Comparison of ENCODE assay signal across 10 cellular contexts in genomic region chr1:195376190-195376589, GRCh38.
DNase-seq lines count a peak whose midpoint lies in the region; ATAC-seq, FAIRE-seq and TF ChIP-seq lines count a peak whose summit lies in the region.
"Had no signal": no experiment of that assay in that cellular context is flagged by ENCODE, and none has a peak within 500 bp of the region (broad histone marks: within the 10 kb centered on the region; RNA-seq: fewer than 3 reads in every experiment).

No MANE protein-coding gene starts in this region.

- no peaks in the 10 kb centered on the region for H4K20me1 ChIP-seq in KMS-11 (ENCODE audit: insufficient read depth)

- intact Hi-C loops in pancreas (cut with DNase I): no loop called here

- no peak overlapping the region for H3K9ac ChIP-seq in KMS-11
- H3K9ac ChIP-seq in adipocyte (ENCODE audit: low read length): no peak overlapping the region

- no peak overlapping the region for H2AFZ ChIP-seq in KMS-11 (ENCODE audit: low read depth)

- H3K4me3 ChIP-seq in KMS-11 (IDR thresholded peaks at IDR 0.05; ENCODE audit: insufficient read depth, low read depth, low read length) (no peak overlapping the region), adipocyte (ENCODE audit: low read length) (no peak overlapping the region), pancreas (no peak overlapping the region)

- H3K27ac ChIP-seq in KMS-11: no peak overlapping the region
- no peak overlapping the region for H3K27ac ChIP-seq in pancreas

- no peak overlapping the region for H3K4me2 ChIP-seq in KMS-11

- no peaks in the 10 kb centered on the region for H3K4me1 ChIP-seq in KMS-11 (ENCODE audit: low read depth, poor library complexity, severe bottlenecking)
- no peaks in the 10 kb centered on the region for H3K4me1 ChIP-seq in adipocyte (ENCODE audit: control insufficient read depth, insufficient read depth, low read length)
- no peaks in the 10 kb centered on the region for H3K4me1 ChIP-seq in pancreas

- no peaks in the 10 kb centered on the region for H3K27me3 ChIP-seq in KMS-11 (ENCODE audit: insufficient read depth, low read depth)
- H3K27me3 ChIP-seq in adipocyte (replicated peaks; ENCODE audit: control insufficient read depth, insufficient read depth, low read length): no peaks in the 10 kb centered on the region
- H3K27me3 ChIP-seq in pancreas: no peaks in the 10 kb centered on the region

- no peaks in the 10 kb centered on the region for H3K79me2 ChIP-seq in KMS-11 (ENCODE audit: insufficient read depth, low read depth)

- H3K36me3 ChIP-seq in KMS-11 (ENCODE audit: insufficient read depth) (no peaks in the 10 kb centered on the region), adipocyte (ENCODE audit: control insufficient read depth, insufficient read depth, low read length, severe bottlenecking) (no peaks in the 10 kb centered on the region), pancreas (no peaks in the 10 kb centered on the region)

- peak; percentile 24 for DNase-seq in NCI-H82 (lab: John Stamatoyannopoulos, UW)
- no peak for DNase-seq in NCI-H82 treated with DMSO at 0.1 percent for 48 hours (lab: John Stamatoyannopoulos, UW; ENCODE audit: unreplicated experiment)
- DNase-seq in adipocyte (ENCODE audit: low read depth): peak; percentile 14
- peak; percentile 3 for DNase-seq in urothelium cell line (ENCODE audit: low spot score)
- DNase-seq in pancreas: no peak
- no peak for DNase-seq in DMS79 treated with DMSO at 0.1 percent for 48 hours (lab: John Stamatoyannopoulos, UW)
- DNase-seq in AG08395 (ENCODE audit: low spot score): no peak
- DNase-seq: activated CD4-positive, alpha-beta T cell treated with anti-CD3 and anti-CD28 coated beads, Interleukin-2, amount 50 U/mL, for 4 hours; effector memory CD8-positive, alpha-beta T cell had no signal

- FAIRE-seq in urothelium cell line (lab: Jason Lieb, UNC): no peak
- no peak for FAIRE-seq in pancreas (lab: Jason Lieb, UNC)

- H3K9me3 ChIP-seq in adipocyte (ENCODE audit: control insufficient read depth, low read length) (no peaks in the 10 kb centered on the region), pancreas (no peaks in the 10 kb centered on the region)

- no peak for ATAC-seq in pancreas
- ATAC-seq: effector memory CD8-positive, alpha-beta T cell had no signal

- TF ChIP-seq CTCF in KMS-11 (conservative IDR thresholded peaks at IDR 0.05; ENCODE audit: low read depth, low read length) (peak; percentile 66), pancreas (IDR thresholded peaks at IDR 0.05) (no peak)

Comparison
In these comparisons a context has a peak if more than half of its experiments do, and no peak if none do; other contexts are left out.
1. DNase-seq: peak in NCI-H82 (single experiment), adipocyte (single experiment) and urothelium cell line (single experiment); none in NCI-H82 treated with DMSO at 0.1 percent for 48 hours (single experiment), pancreas (0 of 6), DMS79 treated with DMSO at 0.1 percent for 48 hours (single experiment) and AG08395 (single experiment).